Comparison of ENCODE assay signal across 8 cellular contexts in genomic region chr5:112975721-112976431, GRCh38. TPM values are rescaled to one million over a fixed set of nuclear protein-coding genes. Genes with fewer than 3 reads are reported as not detected.
DNase-seq lines count a peak whose midpoint lies in the region; ATAC-seq and TF ChIP-seq lines count a peak whose summit lies in the region.

No MANE protein-coding gene starts in this region.

- H3K36me3 ChIP-seq in heart right ventricle (peaks cover 0 to under 1% (median 0%) of the 10 kb centered on the region in 9 donors), left lung (no peaks in the 10 kb centered on the region), thyroid gland (no peaks in the 10 kb centered on the region)

- no peaks in the 10 kb centered on the region for H3K9me3 ChIP-seq in heart right ventricle
- no peaks in the 10 kb centered on the region for H3K9me3 ChIP-seq in left lung
- H3K9me3 ChIP-seq in thyroid gland: no peaks in the 10 kb centered on the region

- H3K27me3 ChIP-seq in heart right ventricle (no peaks in the 10 kb centered on the region), left lung (no peaks in the 10 kb centered on the region), thyroid gland (no peaks in the 10 kb centered on the region)

- WGBS in heart right ventricle, 2 donors: 31 to 35% methylated on average over 11 of the region's 11 CpGs
- 33 to 35% methylated on average over 11 of the region's 11 CpGs for WGBS in thyroid gland, 2 donors

- H3K36me3 Mint-ChIP-seq in activated naive CD4-positive, alpha-beta T cell treated with anti-CD3 and anti-CD28 coated beads, Interleukin-2, amount 50 U/mL, for 72 hours: peaks cover 17 to 23% of the 10 kb centered on the region in 2 donors

- no peak for TF ChIP-seq POLR2A in thyroid gland (IDR thresholded peaks at IDR 0.05)

- intact Hi-C loops in heart right ventricle (cut with DNase I): loop anchor here in 1 of 10 donors (5.0 kb wide), 2 partner anchors 54 to 536 kb away; partner anchors contain the start of genes REEP5 and YTHDC2
- intact Hi-C loops in left ventricle myocardium superior (cut with micrococcal nuclease): no loop called here
- intact Hi-C loops in left lung (cut with DNase I): no loop called here
- intact Hi-C loops in thyroid gland (cut with DNase I): no loop called here

- H3K4me1 ChIP-seq in heart right ventricle (peaks cover 4 to 40% (median 35%) of the 10 kb centered on the region in 9 donors), left lung (peaks cover 15 to 36% of the 10 kb centered on the region in 2 donors), thyroid gland (peaks cover 10 to 15% of the 10 kb centered on the region in 2 donors)

- H3K9me3 Mint-ChIP-seq in activated naive CD4-positive, alpha-beta T cell treated with anti-CD3 and anti-CD28 coated beads, Interleukin-2, amount 50 U/mL, for 72 hours: no peaks in the 10 kb centered on the region

- TF ChIP-seq CTCF in heart right ventricle (IDR thresholded peaks at IDR 0.05) (no peak), left lung (IDR thresholded peaks at IDR 0.05) (no peak), thyroid gland (IDR thresholded peaks at IDR 0.05) (peak in 1 of 6 experiments; percentile 3)

- ATAC-seq in heart right ventricle: peak in 1 of 8 donors; percentile 27
- ATAC-seq in left ventricle myocardium superior: no peak
- peak; percentile 26 for ATAC-seq in HG03175 (IDR thresholded peaks at IDR 0.05; ENCODE audit: unreplicated experiment)
- ATAC-seq in activated naive CD4-positive, alpha-beta T cell treated with anti-CD3 and anti-CD28 coated beads, Interleukin-2, amount 50 U/mL, for 72 hours: no peak
- ATAC-seq in left lung: no peak

- peak overlapping the region; percentile 94 to 99 for H3K27ac Mint-ChIP-seq in activated naive CD4-positive, alpha-beta T cell treated with anti-CD3 and anti-CD28 coated beads, Interleukin-2, amount 50 U/mL, for 72 hours

- peak overlapping the region; percentile 33 to 94 (median 82) for H3K4me3 ChIP-seq in heart right ventricle
- H3K4me3 ChIP-seq in left lung: peak overlapping the region; percentile 91 to 92
- H3K4me3 ChIP-seq in thyroid gland (replicated peaks in 1 of 3): peak overlapping the region; percentile 30 to 89 (median 33)

- H3K27ac ChIP-seq in heart right ventricle: peak overlapping the region; percentile 86 to 94 (median 92)
- H3K27ac ChIP-seq in left lung: peak overlapping the region; percentile 94 to 99
- H3K27ac ChIP-seq in thyroid gland: peak overlapping the region; percentile 54 to 77 (median 69)

- DNase-seq in heart right ventricle (no peak), left ventricle myocardium superior (no peak), left lung (no peak), thyroid gland (no peak), NCI-H1105 treated with DMSO at 0.1 percent for 48 hours (lab: John Stamatoyannopoulos, UW) (no peak), hepatic stellate cell (ENCODE audit: low spot score) (no peak)
- no peak for DNase-seq in activated naive CD4-positive, alpha-beta T cell treated with anti-CD3 and anti-CD28 coated beads, Interleukin-2, amount 50 U/mL, for 72 hours (ENCODE audit: low spot score in 2 of 2)

RNA-seq across cellular contexts. Expression of gene DCP2, which starts 0.7 kb away (rescaled TPM):
- total RNA-seq in heart right ventricle (10 to 100 TPM; 13.7 to 24.5 (median 16.3) TPM), left ventricle myocardium superior (18.8 TPM), left lung (10 to 100 TPM; 55.8 to 72.4 TPM), thyroid gland (10 to 100 TPM; 26.2 to 34.5 (median 27.5) TPM)
- 1 to 10 TPM; 3.1 to 4.8 TPM for polyA plus RNA-seq in heart right ventricle
- total RNA-seq in activated naive CD4-positive, alpha-beta T cell treated with anti-CD3 and anti-CD28 coated beads, Interleukin-2, amount 50 U/mL, for 72 hours: 100 to 1,000 TPM in 1 of 2 donors, 10 to 100 TPM in 1; 82.8 to 136 TPM

RNA-seq across cellular contexts. Expression of gene REEP5, which starts 53.8 kb away (rescaled TPM):
- total RNA-seq in heart right ventricle: 100 to 1,000 TPM; 118 to 169 (median 134) TPM
- polyA plus RNA-seq in heart right ventricle: 10 to 100 TPM; 90.2 to 96.9 TPM
- 145 TPM for total RNA-seq in left ventricle myocardium superior
- 10 to 100 TPM; 18.7 to 45.1 TPM for total RNA-seq in activated naive CD4-positive, alpha-beta T cell treated with anti-CD3 and anti-CD28 coated beads, Interleukin-2, amount 50 U/mL, for 72 hours
- 100 to 1,000 TPM; 103 to 121 TPM for total RNA-seq in left lung
- total RNA-seq in thyroid gland: 100 to 1,000 TPM; 169 to 300 (median 231) TPM

Comparison
In these comparisons a context has a peak if more than half of its experiments do, and no peak if none do; other contexts are left out.
1. H3K4me3 ChIP-seq: peak in every context shown above with its lines; median percentile 92 in left lung; 82 in heart right ventricle; 33 in thyroid gland.